Comparison of ENCODE assay signal across 8 cellular contexts in the genomic region with DNA sequence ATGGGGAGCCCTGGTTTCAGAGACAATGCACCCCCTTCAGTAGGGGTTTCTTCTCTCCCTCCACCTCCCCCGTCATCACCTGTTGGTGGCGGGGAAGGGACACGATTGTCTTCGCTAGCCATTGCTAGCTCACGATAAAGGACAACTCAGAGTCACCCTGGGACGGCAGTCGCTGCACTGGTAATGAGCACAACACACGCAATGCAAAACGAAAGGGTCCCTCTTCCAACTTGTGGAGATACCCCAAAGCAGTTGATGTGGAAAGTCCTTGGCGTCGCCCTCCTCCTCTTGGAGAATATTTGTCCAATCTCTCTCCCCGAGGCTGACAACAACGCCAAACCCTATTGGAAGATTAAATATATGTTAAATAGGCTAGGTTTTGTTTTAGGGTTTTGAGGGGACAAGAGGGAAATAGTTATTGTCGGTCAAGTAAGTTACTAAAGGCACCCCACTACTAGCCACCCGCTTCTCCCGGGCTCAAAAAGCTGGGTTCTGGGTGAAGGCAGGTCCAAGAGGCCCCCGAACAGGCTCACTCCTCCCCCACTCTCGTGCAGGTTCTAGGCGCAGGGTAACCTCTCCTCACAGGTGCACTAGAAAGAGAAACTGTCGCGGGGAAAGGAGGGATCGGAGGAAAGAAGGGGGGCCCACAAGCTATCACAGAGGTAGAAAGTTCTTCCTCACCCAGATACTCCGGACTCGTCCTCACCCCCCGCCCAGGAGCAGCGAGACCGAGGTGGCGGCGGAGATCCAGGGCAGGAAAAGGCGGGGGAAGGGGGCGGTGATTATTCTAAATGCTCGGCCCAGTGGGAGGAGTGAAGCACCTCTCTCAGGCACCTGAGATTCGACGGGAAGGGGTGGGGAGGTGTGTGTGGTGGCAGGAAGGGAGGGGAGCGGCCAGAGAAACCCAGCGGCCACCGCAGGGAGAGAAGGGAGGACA. TPM values are rescaled to one million over a fixed set of nuclear protein-coding genes. Genes with fewer than 3 reads are reported as not detected.
DNase-seq lines count a peak whose midpoint lies in the region; ATAC-seq, FAIRE-seq and TF ChIP-seq lines count a peak whose summit lies in the region.

A gene with protein sequence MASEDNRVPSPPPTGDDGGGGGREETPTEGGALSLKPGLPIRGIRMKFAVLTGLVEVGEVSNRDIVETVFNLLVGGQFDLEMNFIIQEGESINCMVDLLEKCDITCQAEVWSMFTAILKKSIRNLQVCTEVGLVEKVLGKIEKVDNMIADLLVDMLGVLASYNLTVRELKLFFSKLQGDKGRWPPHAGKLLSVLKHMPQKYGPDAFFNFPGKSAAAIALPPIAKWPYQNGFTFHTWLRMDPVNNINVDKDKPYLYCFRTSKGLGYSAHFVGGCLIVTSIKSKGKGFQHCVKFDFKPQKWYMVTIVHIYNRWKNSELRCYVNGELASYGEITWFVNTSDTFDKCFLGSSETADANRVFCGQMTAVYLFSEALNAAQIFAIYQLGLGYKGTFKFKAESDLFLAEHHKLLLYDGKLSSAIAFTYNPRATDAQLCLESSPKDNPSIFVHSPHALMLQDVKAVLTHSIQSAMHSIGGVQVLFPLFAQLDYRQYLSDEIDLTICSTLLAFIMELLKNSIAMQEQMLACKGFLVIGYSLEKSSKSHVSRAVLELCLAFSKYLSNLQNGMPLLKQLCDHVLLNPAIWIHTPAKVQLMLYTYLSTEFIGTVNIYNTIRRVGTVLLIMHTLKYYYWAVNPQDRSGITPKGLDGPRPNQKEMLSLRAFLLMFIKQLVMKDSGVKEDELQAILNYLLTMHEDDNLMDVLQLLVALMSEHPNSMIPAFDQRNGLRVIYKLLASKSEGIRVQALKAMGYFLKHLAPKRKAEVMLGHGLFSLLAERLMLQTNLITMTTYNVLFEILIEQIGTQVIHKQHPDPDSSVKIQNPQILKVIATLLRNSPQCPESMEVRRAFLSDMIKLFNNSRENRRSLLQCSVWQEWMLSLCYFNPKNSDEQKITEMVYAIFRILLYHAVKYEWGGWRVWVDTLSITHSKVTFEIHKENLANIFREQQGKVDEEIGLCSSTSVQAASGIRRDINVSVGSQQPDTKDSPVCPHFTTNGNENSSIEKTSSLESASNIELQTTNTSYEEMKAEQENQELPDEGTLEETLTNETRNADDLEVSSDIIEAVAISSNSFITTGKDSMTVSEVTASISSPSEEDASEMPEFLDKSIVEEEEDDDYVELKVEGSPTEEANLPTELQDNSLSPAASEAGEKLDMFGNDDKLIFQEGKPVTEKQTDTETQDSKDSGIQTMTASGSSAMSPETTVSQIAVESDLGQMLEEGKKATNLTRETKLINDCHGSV (N-terminal part only) (minus strand): TSS at position 764 of the 937 bp plus-strand sequence. CDS start 642 bp downstream, at position 122.

- intact Hi-C loops in adrenal gland (cut with DNase I) (no loop called here), left ventricle myocardium superior (cut with micrococcal nuclease) (no loop called here), prostate gland (cut with DNase I) (no loop called here)

- 0 to 2% (median 1%) methylated on average over 22 to 37 of the region's 37 CpGs for WGBS in adrenal gland, 4 donors
- under 1% methylated on average over 37 of the region's 37 CpGs for WGBS in prostate gland

- H3K27me3 Mint-ChIP-seq in T-helper 1 cell treated with Interleukin-12 subunit alpha and Interleukin-12 subunit beta and Interleukin-4 antibody, amounts not matched to agents 30 μg/mL and 1 μg/mL, for 36 hours (ENCODE audit: low read depth): no peaks in the 10 kb centered on the region

- H3K9me3 ChIP-seq in adrenal gland (replicated peaks in 1 of 3): no peaks in the 10 kb centered on the region
- H3K9me3 ChIP-seq in prostate gland: no peaks in the 10 kb centered on the region

- peak within 1 kb of the TSS; percentile 100 for H3K27ac Mint-ChIP-seq in T-helper 1 cell treated with Interleukin-12 subunit alpha and Interleukin-12 subunit beta and Interleukin-4 antibody, amounts not matched to agents 30 μg/mL and 1 μg/mL, for 36 hours

- TF ChIP-seq POLR2A in GM12891 (IDR thresholded peaks at IDR 0.05; ENCODE audit: low read depth, low read length): no peak; the same call in 1 of the 2 replicates
- peak in 1 of 2 donors; percentile 2 for TF ChIP-seq POLR2A in adrenal gland (IDR thresholded peaks at IDR 0.05)
- peak; percentile 62 for TF ChIP-seq POLR2A in prostate gland (IDR thresholded peaks at IDR 0.05)

- DNase-seq in GM12891 (ENCODE audit: insufficient read length, low spot score): peak; percentile 46
- DNase-seq in NCI-H1436 treated with DMSO at 0.1 percent for 48 hours (lab: John Stamatoyannopoulos, UW): peak; percentile 46
- DNase-seq in adrenal gland: peak; percentile 79 to 89 (median 81)
- peak; percentile 74 for DNase-seq in left ventricle myocardium superior
- DNase-seq in prostate gland (ENCODE audit: low spot score): peak; percentile 89
- DNase-seq in ureter (ENCODE audit: low spot score): peak; percentile 89

- H3K4me3 Mint-ChIP-seq in T-helper 1 cell treated with Interleukin-12 subunit alpha and Interleukin-12 subunit beta and Interleukin-4 antibody, amounts not matched to agents 30 μg/mL and 1 μg/mL, for 36 hours: peak within 1 kb of the TSS; percentile 100

- H3K27ac ChIP-seq in adrenal gland: peak within 1 kb of the TSS; percentile 91 to 99 (median 93)
- peak within 1 kb of the TSS; percentile 98 for H3K27ac ChIP-seq in prostate gland

- peak; percentile 69 for ATAC-seq in HG02852 (IDR thresholded peaks at IDR 0.05; ENCODE audit: unreplicated experiment)
- ATAC-seq in left ventricle myocardium superior: peak; percentile 84

- H3K9me3 Mint-ChIP-seq in T-helper 1 cell treated with Interleukin-12 subunit alpha and Interleukin-12 subunit beta and Interleukin-4 antibody, amounts not matched to agents 30 μg/mL and 1 μg/mL, for 36 hours: no peaks in the 10 kb centered on the region

- H3K36me3 ChIP-seq in adrenal gland (replicated peaks in 1 of 2) (no peaks in the 10 kb centered on the region), prostate gland (no peaks in the 10 kb centered on the region)

- H3K27me3 ChIP-seq in adrenal gland: no peaks in the 10 kb centered on the region
- no peaks in the 10 kb centered on the region for H3K27me3 ChIP-seq in prostate gland (replicated peaks; ENCODE audit: insufficient read depth)

- peaks cover 2% of the 10 kb centered on the region for H3K36me3 Mint-ChIP-seq in T-helper 1 cell treated with Interleukin-12 subunit alpha and Interleukin-12 subunit beta and Interleukin-4 antibody, amounts not matched to agents 30 μg/mL and 1 μg/mL, for 36 hours (ENCODE audit: low read depth)

- peak; percentile 82 for FAIRE-seq in GM12891 (lab: Jason Lieb, UNC)

- TF ChIP-seq CTCF in adrenal gland (IDR thresholded peaks at IDR 0.05) (no peak), prostate gland (IDR thresholded peaks at IDR 0.05) (peak in 1 of 4 experiments; percentile 2)

- H3K4me3 ChIP-seq in adrenal gland: peak within 1 kb of the TSS; percentile 79 to 92 (median 89)
- H3K4me3 ChIP-seq in prostate gland: peak within 1 kb of the TSS; percentile 85 to 98

- H3K4me1 ChIP-seq in adrenal gland (replicated peaks in 1 of 2) (peaks cover 9 to 25% of the 10 kb centered on the region in 2 donors), prostate gland (replicated peaks) (no peaks in the 10 kb centered on the region)

- H3K4me1 Mint-ChIP-seq in T-helper 1 cell treated with Interleukin-12 subunit alpha and Interleukin-12 subunit beta and Interleukin-4 antibody, amounts not matched to agents 30 μg/mL and 1 μg/mL, for 36 hours (ENCODE audit: low read depth): peaks cover 22% of the 10 kb centered on the region

TF ChIP-seq in GM12891, 5 proteins besides CTCF, POLR2A, EP300 and RAD21:
- TF ChIP-seq POLR2AphosphoS5 (IDR thresholded peaks at IDR 0.05; ENCODE audit: low read depth, low read length) (no peak; the same call in 1 of the 2 replicates), POU2F2 (IDR thresholded peaks at IDR 0.05; ENCODE audit: low read depth, low read length) (peak; percentile 6; the same call in 1 of the 2 replicates)

RNA-seq across cellular contexts. Expression of the gene that starts here (rescaled TPM):
- polyA plus RNA-seq in GM12891 (2012; ENCODE audit: low read depth, missing spikeins): 41.6 TPM
- total RNA-seq in adrenal gland (100 to 1,000 TPM in 1 of 8 donors, 10 to 100 TPM in 7; 36.7 to 106 (median 46.9) TPM), left ventricle myocardium superior (21.4 TPM), prostate gland (10 to 100 TPM; 69.8 to 79.8 TPM), ureter (93.1 TPM)
- 10 to 100 TPM in 2 of 3 donors, 1 to 10 TPM in 1; 9.6 to 32.2 (median 10.3) TPM for polyA plus RNA-seq in adrenal gland

Comparison
In these comparisons a context has a peak if more than half of its experiments do, and no peak if none do; other contexts are left out.
1. Peak in every context shown above with its lines: DNase-seq, ATAC-seq, H3K4me3 ChIP-seq and H3K27ac ChIP-seq.